Comparison of ENCODE assay signal across 8 cellular contexts in the genomic region with DNA sequence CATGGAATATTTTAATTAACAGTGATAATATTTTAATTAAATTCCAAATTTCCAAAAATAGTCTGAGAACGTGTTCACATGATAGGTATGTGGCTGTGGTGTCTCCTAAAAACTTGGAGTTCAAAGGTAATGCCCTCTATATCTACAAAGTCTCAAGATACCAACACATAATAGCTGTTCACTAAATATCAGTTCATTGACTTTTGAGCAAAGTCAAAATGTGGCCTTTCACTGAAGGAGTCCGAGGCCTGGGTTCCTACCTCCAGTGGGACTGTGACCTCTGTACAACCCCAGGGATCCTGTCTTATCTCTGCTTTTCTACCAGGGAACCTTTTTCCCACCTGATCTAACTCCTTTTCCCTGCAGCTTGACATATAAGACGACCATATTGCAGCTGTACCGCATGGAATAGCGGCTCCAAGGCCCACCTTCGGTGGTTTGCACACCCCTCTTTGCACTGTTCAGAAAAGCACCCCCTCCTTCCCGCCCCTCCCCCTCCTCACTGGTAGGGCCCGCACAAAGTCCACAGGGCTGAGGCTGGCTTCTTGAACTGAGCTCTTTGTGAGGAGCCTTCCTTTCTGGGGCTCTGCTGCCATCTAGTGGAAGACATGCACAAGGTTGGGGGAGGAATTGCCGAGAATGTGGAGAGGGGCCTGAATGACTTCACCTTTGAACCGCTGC.
A peak's percentile ranks its signal among the peaks of the same experiment; 100 is the strongest.
DNase-seq lines count a peak whose midpoint lies in the region; ATAC-seq, FAIRE-seq and TF ChIP-seq lines count a peak whose summit lies in the region.

No MANE protein-coding gene starts in this region.

- TF ChIP-seq CTCF in GM12872 (IDR thresholded peaks at IDR 0.05; ENCODE audit: insufficient read depth, low read depth, low read length) (peak; percentile 85), OCI-LY3 (IDR thresholded peaks at IDR 0.05; ENCODE audit: low read depth, low read length) (peak; percentile 92)

- peaks cover 59% of the 10 kb centered on the region for H4K20me1 ChIP-seq in OCI-LY3 (ENCODE audit: insufficient read depth, low read length)

- H2AFZ ChIP-seq in OCI-LY3 (ENCODE audit: low read depth, low read length) = no peak overlapping the region

- H3K4me3 ChIP-seq in OCI-LY3 (ENCODE audit: low read length) (peak overlapping the region; percentile 93), muscle layer of duodenum (ENCODE audit: low read depth in 1 of 2, low read length in 2 of 2) (peak overlapping the region; percentile 91 to 99)

- peak overlapping the region; percentile 86 for H3K27ac ChIP-seq in OCI-LY3 (ENCODE audit: low read length)
- peak overlapping the region; percentile 89 for H3K27ac ChIP-seq in epithelial cell of prostate
- H3K27ac ChIP-seq in muscle layer of duodenum (ENCODE audit: low read length) = peak overlapping the region; percentile 97

- H3K4me1 ChIP-seq in OCI-LY3 (ENCODE audit: low read length) (peaks cover 60% of the 10 kb centered on the region), muscle layer of duodenum (ENCODE audit: control insufficient read depth in 1 of 2, insufficient read depth in 2 of 2, low read length in 2 of 2) (peaks cover 51 to 67% of the 10 kb centered on the region in 2 donors)

- H3K27me3 ChIP-seq in OCI-LY3 (ENCODE audit: low read depth, low read length) = no peaks in the 10 kb centered on the region
- no peaks in the 10 kb centered on the region for H3K27me3 ChIP-seq in muscle layer of duodenum (ENCODE audit: low read depth, low read length)

- DNase-seq in HTR-8/SVneo (ENCODE audit: insufficient read length, low spot score) (peak; percentile 92), activated T-cell treated with anti-CD3 and anti-CD28 coated beads for 24 hours (ENCODE audit: low read depth) (peak; percentile 81), epithelial cell of prostate (ENCODE audit: low read depth, low spot score) (peak; percentile 55)
- DNase-seq in stimulated activated CD8-positive, alpha-beta memory T cell treated with anti-CD3 and anti-CD28 coated beads, Interleukin-7, amount 100 ng/mL, for 4 hours (ENCODE audit: low read depth in 2 of 2) = peak; percentile 73 to 84

- H3K36me3 ChIP-seq in OCI-LY3 (replicated peaks; ENCODE audit: low read depth, low read length) (peaks cover 78% of the 10 kb centered on the region), muscle layer of duodenum (ENCODE audit: control insufficient read depth in 1 of 2, insufficient read depth in 2 of 2, low read length in 2 of 2) (peaks cover 11 to 28% of the 10 kb centered on the region in 2 donors)

- peak overlapping the region; percentile 92 for H3K4me2 ChIP-seq in OCI-LY3 (ENCODE audit: low read length)

- ATAC-seq in GM21423 (IDR thresholded peaks at IDR 0.05; ENCODE audit: unreplicated experiment) = no peak

- H3K9ac ChIP-seq in OCI-LY3 (ENCODE audit: low read length) = peak overlapping the region; percentile 99

- peak; percentile 67 for FAIRE-seq in HTR-8/SVneo (lab: Jason Lieb, UNC)

- no peaks in the 10 kb centered on the region for H3K9me3 ChIP-seq in OCI-LY3 (ENCODE audit: insufficient read depth, low read length)
- H3K9me3 ChIP-seq in muscle layer of duodenum (ENCODE audit: control insufficient read depth in 1 of 2, low read length in 2 of 2) = no peaks in the 10 kb centered on the region

- H3K79me2 ChIP-seq in OCI-LY3 (ENCODE audit: low read length) = peaks cover 95% of the 10 kb centered on the region
